27 cellular contexts compared by ENCODE assay signal in the genomic region with DNA sequence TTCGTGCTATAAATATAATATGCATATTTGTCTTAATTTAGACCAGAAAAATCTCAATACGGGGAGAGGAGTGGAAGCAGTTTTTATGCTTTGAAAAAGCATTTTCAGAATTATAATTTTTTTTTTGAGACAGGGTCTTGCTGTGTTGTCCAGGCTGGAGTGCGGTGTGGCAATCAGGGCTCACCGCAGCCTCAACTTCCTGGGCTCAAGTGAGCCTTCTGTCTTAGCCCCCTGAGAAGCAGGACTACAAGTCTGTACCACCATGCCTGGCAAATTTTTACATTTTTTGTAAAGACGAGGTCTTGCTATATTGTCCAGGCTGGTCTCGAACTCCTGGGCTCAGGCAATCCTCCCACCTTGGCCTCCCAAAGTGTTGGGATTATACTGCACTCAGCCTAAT.
"Had no signal": no experiment of that assay in that cellular context is flagged by ENCODE, and none has a peak within 500 bp of the region (broad histone marks: within the 10 kb centered on the region; RNA-seq: fewer than 3 reads in every experiment).

No MANE protein-coding gene starts in this region.

- H3K27me3 ChIP-seq: stomach, suprapubic skin, testis, thyroid gland, tibial artery, tibial nerve, transverse colon, upper lobe of left lung, upper lobe of right lung, uterus, vagina had no signal

- H3K4me1 ChIP-seq: suprapubic skin, thyroid gland, tibial nerve, transverse colon, upper lobe of left lung, upper lobe of right lung, vagina had no signal

- DNase-seq: stimulated activated CD4-positive, alpha-beta T cell treated with anti-CD3 and anti-CD28 coated beads, Interleukin-2, amount 100 ng/mL, for 48 hours; stimulated activated CD4-positive, alpha-beta T cell treated with anti-CD3 and anti-CD28 coated beads, Interleukin-4, amount 100 ng/mL, for 1 hour; stimulated activated CD4-positive, alpha-beta T cell treated with anti-CD3 and anti-CD28 coated beads, Interleukin-4, amount 100 ng/mL, for 24 hours; stimulated activated CD4-positive, alpha-beta T cell treated with anti-CD3 and anti-CD28 coated beads, Interleukin-4, amount 100 ng/mL, for 4 hours; stimulated activated CD8-positive, alpha-beta memory T cell treated with anti-CD3 and anti-CD28 coated beads, Interleukin-4, amount 100 ng/mL, for 48 hours; stimulated activated naive B cell treated with anti-CD40 and anti-IgM and Interleukin-4, amounts not matched to agents 10 μg/mL and 1 μg/mL and 100 μg/mL, for 72 hours; stimulated activated naive CD4-positive, alpha-beta T cell; stimulated activated naive CD4-positive, alpha-beta T cell treated with Interleukin-2 at 50 U/mL for 16 hours; stimulated activated naive CD8-positive, alpha-beta T cell treated with anti-CD3 and anti-CD28 coated beads, Interleukin-15, amount 100 ng/mL, for 72 hours; stimulated activated naive CD8-positive, alpha-beta T cell treated with anti-CD3 and anti-CD28 coated beads, Interleukin-15, Interleukin-2, amounts not matched to agents 100 U/mL and 50 U/mL, for 24 hours; stomach; substantia nigra; testis; thyroid gland; tibial artery; transverse colon; trophoblast cell; upper lobe of left lung; upper lobe of right lung; uterus had no signal

- H3K27ac ChIP-seq: stomach, suprapubic skin, testis, thoracic aorta, thyroid gland, tibial artery, tibial nerve, transverse colon, upper lobe of left lung, upper lobe of right lung, uterus, vagina had no signal

- FAIRE-seq: urothelium cell line had no signal

- H3K36me3 ChIP-seq: stomach, suprapubic skin, thoracic aorta, thyroid gland, tibial artery, tibial nerve, transverse colon, upper lobe of left lung, upper lobe of right lung, uterus, vagina had no signal

- H3K9me3 ChIP-seq: stomach, suprapubic skin, testis, thoracic aorta, thyroid gland, tibial artery, tibial nerve, transverse colon, upper lobe of left lung, upper lobe of right lung, uterus, vagina had no signal

- ATAC-seq: stimulated activated effector memory CD8-positive, alpha-beta T cell treated with anti-CD3 and anti-CD28 coated beads, Interleukin-12 subunit alpha, Interleukin-12 subunit beta, amount 100 ng/mL, for 72 hours; stimulated activated memory B cell treated with anti-CD40 and anti-IgM and Interleukin-4, amounts not matched to agents 10 μg/mL and 1 μg/mL and 100 μg/mL, for 72 hours; stimulated activated naive B cell treated with anti-CD40 and anti-IgM and Interleukin-4, amounts not matched to agents 10 μg/mL and 1 μg/mL and 100 μg/mL, for 72 hours; stimulated activated naive CD8-positive, alpha-beta T cell treated with anti-CD3 and anti-CD28 coated beads, Interleukin-15, amount 100 ng/mL, for 72 hours; stimulated activated naive CD8-positive, alpha-beta T cell treated with anti-CD3 and anti-CD28 coated beads, Interleukin-15, Interleukin-2, amounts not matched to agents 100 U/mL and 50 U/mL, for 24 hours; upper lobe of right lung had no signal

- H3K4me3 ChIP-seq: stomach, suprapubic skin, testis, thoracic aorta, thyroid gland, tibial artery, tibial nerve, transverse colon, upper lobe of left lung, upper lobe of right lung, uterus, vagina had no signal
